In the genomic region with DNA sequence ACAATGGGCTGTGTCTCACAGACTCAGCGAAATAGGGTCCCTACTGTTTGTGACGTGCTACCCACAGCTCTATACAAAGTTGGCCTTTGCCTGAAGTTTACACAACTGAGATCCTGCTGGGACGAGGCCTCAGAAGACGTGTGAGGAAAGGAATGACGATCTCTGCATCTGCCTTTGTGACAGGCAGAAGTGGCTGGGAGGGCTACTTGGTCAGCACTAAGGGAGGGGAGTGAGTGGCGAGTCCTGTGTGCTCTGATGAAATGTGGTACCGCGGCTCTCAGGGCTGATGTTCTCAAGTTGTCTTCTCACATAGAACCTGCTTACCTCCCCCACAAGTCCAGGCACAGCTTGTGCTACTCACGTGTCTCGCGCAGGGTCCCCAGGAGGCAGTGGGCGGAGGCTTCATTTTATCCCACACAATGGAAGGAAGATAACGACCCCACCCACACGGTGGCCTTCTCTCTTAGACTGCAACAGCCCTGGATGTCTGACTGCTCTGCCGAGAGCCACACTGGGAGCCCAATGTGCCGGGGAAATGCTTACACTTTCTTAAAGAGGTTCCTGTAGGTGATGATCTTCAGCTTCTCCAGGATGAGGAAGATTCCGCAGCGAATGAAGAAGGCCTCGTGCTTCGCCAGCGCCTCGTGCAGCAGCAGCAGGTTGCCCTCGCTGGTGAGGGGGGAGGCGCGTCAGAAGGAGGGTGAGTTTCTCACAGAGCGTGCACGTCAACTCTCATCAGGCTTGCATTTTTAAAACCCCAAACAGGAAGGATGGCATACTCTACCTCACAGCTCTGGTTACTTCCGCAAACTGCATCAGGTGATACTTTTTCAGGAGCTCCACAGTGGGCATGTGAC, we compare ENCODE assay signal across 13 cellular contexts. TPM values are rescaled to one million over a fixed set of nuclear protein-coding genes. Genes with fewer than 3 reads are reported as not detected.
DNase-seq lines count a peak whose midpoint lies in the region; ATAC-seq and TF ChIP-seq lines count a peak whose summit lies in the region.
"Had no signal": no experiment of that assay in that cellular context is flagged by ENCODE, and none has a peak within 500 bp of the region (broad histone marks: within the 10 kb centered on the region; RNA-seq: fewer than 3 reads in every experiment).

No MANE protein-coding gene starts in this region.

- peaks cover 75 to 83% (median 81%) of the 10 kb centered on the region in 3 donors for H3K4me1 Mint-ChIP-seq in CD8-positive, alpha-beta memory T cell
- peaks cover 41% of the 10 kb centered on the region for H3K4me1 Mint-ChIP-seq in chondrocyte (ENCODE audit: low read depth)

- peak overlapping the region; percentile 91 for H2BK20ac ChIP-seq in IMR-90 (ENCODE audit: low read depth, low read length)

- peak in 1 of 5 donors; percentile 52 for DNase-seq in CD8-positive, alpha-beta memory T cell
- peak; percentile 82 for DNase-seq in IMR-90
- DNase-seq in chondrocyte (ENCODE audit: low spot score): no peak
- DNase-seq in lower lobe of right lung: no peak
- DNase-seq in 8988T: no peak
- no peak for DNase-seq in caudate nucleus (lab: John Stamatoyannopoulos, UW)
- DNase-seq: activated CD8-positive, alpha-beta memory T cell treated with anti-CD3 and anti-CD28 coated beads, Interleukin-2, amount 50 U/mL, for 4 hours; NCI-H2029; ovary; stimulated activated naive B cell treated with anti-CD40 and anti-IgM and Interleukin-4, amounts not matched to agents 10 μg/mL and 1 μg/mL and 100 μg/mL, for 72 hours had no signal

- no peak overlapping the region for H3K27ac ChIP-seq in CD8-positive, alpha-beta memory T cell (ENCODE audit: low read depth, low read length)
- H3K27ac ChIP-seq in IMR-90 (ENCODE audit: insufficient read depth, low read length) (peak overlapping the region; percentile 78), lower lobe of right lung (peak overlapping the region; percentile 0), caudate nucleus (ENCODE audit: low read depth, low read length) (no peak overlapping the region)
- H3K27ac ChIP-seq: KMS-11, ovary had no signal

- peak overlapping the region; percentile 19 for H4K5ac ChIP-seq in IMR-90 (ENCODE audit: low read depth, low read length)

- H3K9me3 Mint-ChIP-seq in CD8-positive, alpha-beta memory T cell: peaks cover 3 to 8% (median 5%) of the 10 kb centered on the region in 5 donors
- no peaks in the 10 kb centered on the region for H3K9me3 Mint-ChIP-seq in chondrocyte (ENCODE audit: low read depth)
- H3K9me3 Mint-ChIP-seq: stimulated activated naive B cell treated with anti-CD40 and anti-IgM and Interleukin-4, amounts not matched to agents 10 μg/mL and 1 μg/mL and 100 μg/mL, for 72 hours had no signal

- H3K23ac ChIP-seq in IMR-90 (ENCODE audit: low read depth, low read length): peak overlapping the region; percentile 55

- no peaks in the 10 kb centered on the region for H3K27me3 Mint-ChIP-seq in CD8-positive, alpha-beta memory T cell
- no peaks in the 10 kb centered on the region for H3K27me3 Mint-ChIP-seq in chondrocyte (ENCODE audit: low read depth)
- H3K27me3 Mint-ChIP-seq: stimulated activated naive B cell treated with anti-CD40 and anti-IgM and Interleukin-4, amounts not matched to agents 10 μg/mL and 1 μg/mL and 100 μg/mL, for 72 hours had no signal

- dilution Hi-C loops in IMR-90 (cut with HindIII; ENCODE audit: low sequenced_read_pairs, unreplicated experiment): no loop called here

- TF ChIP-seq CTCF in IMR-90 (conservative IDR thresholded peaks at IDR 0.05; ENCODE audit: low read depth, low read length) (no peak), chondrocyte (IDR thresholded peaks at IDR 0.05) (no peak), lower lobe of right lung (IDR thresholded peaks at IDR 0.05) (no peak)

- H3K9me1 ChIP-seq in IMR-90 (ENCODE audit: insufficient read depth, low read length): peaks cover 10% of the 10 kb centered on the region

- H2AK5ac ChIP-seq in IMR-90 (ENCODE audit: low read depth, low read length): peak overlapping the region; percentile 100

- no TSS peak for BruUV-seq in IMR-90 (replicated peaks; lab: Mats Ljungman, UMichigan)

- H3K36me3 Mint-ChIP-seq in CD8-positive, alpha-beta memory T cell: peaks cover 26 to 75% (median 32%) of the 10 kb centered on the region in 3 donors
- H3K36me3 Mint-ChIP-seq in chondrocyte (ENCODE audit: low read depth): peaks cover 24% of the 10 kb centered on the region

- peaks cover 44% of the 10 kb centered on the region for H3K36me3 ChIP-seq in CD8-positive, alpha-beta memory T cell (ENCODE audit: insufficient read depth, low read length)
- H3K36me3 ChIP-seq in IMR-90 (ENCODE audit: control insufficient read depth, insufficient read depth, low read length): peaks cover 51% of the 10 kb centered on the region
- peaks cover 97% of the 10 kb centered on the region for H3K36me3 ChIP-seq in lower lobe of right lung
- H3K36me3 ChIP-seq: ovary had no signal

- intact Hi-C loops in IMR-90 (cut with micrococcal nuclease): loop anchor here (2.0 kb wide), 2 partner anchors 29 to 37 kb away; partner anchors contain the start of genes CUL4A and PCID2
- intact Hi-C loops in lower lobe of right lung (cut with DNase I): no loop called here

- peak overlapping the region; percentile 100 for H2BK5ac ChIP-seq in IMR-90 (ENCODE audit: low read depth, low read length, poor library complexity, severe bottlenecking)

- H3K56ac ChIP-seq in IMR-90 (ENCODE audit: extremely low read depth, insufficient read depth, low read length): peak overlapping the region; percentile 86

- in situ Hi-C loops in IMR-90 (cut with MboI; ENCODE audit: low sequenced_read_pairs): no loop called here

- peak overlapping the region; percentile 94 to 97 for H4K8ac ChIP-seq in IMR-90 (ENCODE audit: low read depth in 2 of 2, low read length in 2 of 2)

- no peaks in the 10 kb centered on the region for H3K27me3 ChIP-seq in CD8-positive, alpha-beta memory T cell (ENCODE audit: insufficient read depth, low read length, poor library complexity, severe bottlenecking)
- no peaks in the 10 kb centered on the region for H3K27me3 ChIP-seq in IMR-90 (ENCODE audit: control insufficient read depth, insufficient read depth, low read length)
- H3K27me3 ChIP-seq in lower lobe of right lung (ENCODE audit: low read depth): no peaks in the 10 kb centered on the region
- H3K27me3 ChIP-seq: ovary had no signal

- CTCF ChIA-PET in CD8-positive, alpha-beta memory T cell (lab: Charles Lee): interaction anchor here (1.0 to 1.9 kb wide), 2 partner anchors 11 to 30 kb away, joined by 4 to 5 read pairs; partner anchors contain the start of gene CUL4A
- CTCF ChIA-PET in IMR-90 (lab: Yijun Ruan, JAX): interaction anchor here (0.6 to 0.8 kb wide), 5 partner anchors 8 to 318 kb away, joined by 3 to 7 read pairs (median 3); no protein-coding TSS in a partner anchor

- H3K9ac ChIP-seq in IMR-90 (ENCODE audit: low read depth, low read length): peak overlapping the region; percentile 38
- H3K9ac ChIP-seq: KMS-11 had no signal

- peaks cover 17 to 60% of the 10 kb centered on the region in 2 experiments; a peak in 3 of 4 replicates for H3K79me1 ChIP-seq in IMR-90 (ENCODE audit: low read depth in 1 of 2, low read length in 2 of 2)

- peak overlapping the region in 6 of 7 donors; percentile 12 to 79 (median 58) for H3K4me3 Mint-ChIP-seq in CD8-positive, alpha-beta memory T cell
- no peak overlapping the region for H3K4me3 Mint-ChIP-seq in chondrocyte (ENCODE audit: unreplicated experiment)
- H3K4me3 Mint-ChIP-seq: stimulated activated naive B cell treated with anti-CD40 and anti-IgM and Interleukin-4, amounts not matched to agents 10 μg/mL and 1 μg/mL and 100 μg/mL, for 72 hours had no signal

- POLR2A ChIA-PET in CD8-positive, alpha-beta memory T cell (lab: Charles Lee): no interaction called here
- POLR2A ChIA-PET in IMR-90 (lab: Charles Lee; ENCODE audit: unreplicated experiment): interaction anchor here (1.2 kb wide), 1 partner anchor 28 kb away, joined by 3 read pairs; no protein-coding TSS in a partner anchor

- H4K20me1 ChIP-seq in IMR-90 (ENCODE audit: insufficient read depth, low read length): no peaks in the 10 kb centered on the region

- no peak for TF ChIP-seq POLR2A in IMR-90 (IDR thresholded peaks at IDR 0.05; ENCODE audit: low read depth, low read length)

- peak overlapping the region; percentile 38 for H3K18ac ChIP-seq in IMR-90 (ENCODE audit: low read depth, low read length)

- peak overlapping the region; percentile 97 for H3K14ac ChIP-seq in IMR-90 (replicated peaks; ENCODE audit: low read depth, low read length)

- H3K4ac ChIP-seq in IMR-90 (ENCODE audit: low read depth, low read length): peak overlapping the region; percentile 99

- H3K9me3 ChIP-seq in CD8-positive, alpha-beta memory T cell (ENCODE audit: low read length): no peaks in the 10 kb centered on the region
- H3K9me3 ChIP-seq in IMR-90 (ENCODE audit: control insufficient read depth, insufficient read depth, low read length) (no peaks in the 10 kb centered on the region), lower lobe of right lung (no peaks in the 10 kb centered on the region)
- H3K9me3 ChIP-seq: ovary had no signal

- no peak overlapping the region for H3K4me3 ChIP-seq in CD8-positive, alpha-beta memory T cell (ENCODE audit: low read length)
- H3K4me3 ChIP-seq in IMR-90 (ENCODE audit: insufficient read depth, low read depth, low read length) (no peak overlapping the region), lower lobe of right lung (no peak overlapping the region)
- H3K4me3 ChIP-seq: ovary had no signal

- peak overlapping the region; percentile 99 for H2BK120ac ChIP-seq in IMR-90 (ENCODE audit: low read depth, low read length)

- H2BK15ac ChIP-seq in IMR-90 (ENCODE audit: low read depth, low read length): peak overlapping the region; percentile 89

- H3K4me1 ChIP-seq in CD8-positive, alpha-beta memory T cell (ENCODE audit: insufficient read depth, low read length): peaks cover 68% of the 10 kb centered on the region
- H3K4me1 ChIP-seq in IMR-90 (ENCODE audit: control insufficient read depth, insufficient read depth, low read length): peaks cover 18% of the 10 kb centered on the region
- H3K4me1 ChIP-seq in lower lobe of right lung: no peaks in the 10 kb centered on the region

- TF ChIP-seq RAD21 in IMR-90 (IDR thresholded peaks at IDR 0.05; ENCODE audit: low read length): no peak

- peak overlapping the region; percentile 68 for H2AFZ ChIP-seq in IMR-90 (replicated peaks; ENCODE audit: low read length, poor library complexity)

- peak overlapping the region; percentile 86 for H2AK9ac ChIP-seq in IMR-90 (replicated peaks; ENCODE audit: low read depth, low read length, poor library complexity)

- no peak overlapping the region for H3K4me2 ChIP-seq in IMR-90 (ENCODE audit: low read depth, low read length)
- H3K4me2 ChIP-seq: KMS-11 had no signal

- 44% methylated on average over 3 of the region's 28 CpGs; no CpG with 5 or more reads in 1 of the 2 experiments for WGBS in IMR-90 (ENCODE audit: extremely low coverage in 2 of 2, insufficient read length in 1 of 2), 2 experiments

- ATAC-seq in IMR-90 (ENCODE audit: low read depth) (peak; percentile 17), lower lobe of right lung (peak in 1 of 2 donors; percentile 24), GM21360 (IDR thresholded peaks at IDR 0.05; ENCODE audit: unreplicated experiment) (no peak), HG03565 (IDR thresholded peaks at IDR 0.05; ENCODE audit: unreplicated experiment) (no peak)
- ATAC-seq: stimulated activated naive B cell treated with anti-CD40 and anti-IgM and Interleukin-4, amounts not matched to agents 10 μg/mL and 1 μg/mL and 100 μg/mL, for 72 hours had no signal

- H3K27ac Mint-ChIP-seq in CD8-positive, alpha-beta memory T cell: peak overlapping the region; percentile 37 to 99 (median 96)
- H3K27ac Mint-ChIP-seq in chondrocyte (ENCODE audit: unreplicated experiment): peak overlapping the region; percentile 79
- H3K27ac Mint-ChIP-seq: stimulated activated naive B cell treated with anti-CD40 and anti-IgM and Interleukin-4, amounts not matched to agents 10 μg/mL and 1 μg/mL and 100 μg/mL, for 72 hours had no signal

- peak overlapping the region; percentile 98 for H4K91ac ChIP-seq in IMR-90 (ENCODE audit: insufficient read depth, low read depth, low read length)

RNA-seq across cellular contexts. Expression of gene PROZ, which starts 21.2 kb away (rescaled TPM):
- not detected for total RNA-seq in CD8-positive, alpha-beta memory T cell
- not detected for polyA plus RNA-seq in CD8-positive, alpha-beta memory T cell
- total RNA-seq in IMR-90 (2012; rRNA removed): not detected in 2 replicates
- polyA plus RNA-seq in IMR-90 (2012; rRNA removed): not detected in 2 replicates
- not detected in 2 replicates for polyA plus RNA-seq in IMR-90 (2012; cell fraction: cytosol; rRNA removed)
- not detected in 2 replicates for polyA plus RNA-seq in IMR-90 (2012; cell fraction: nucleus; rRNA removed; ENCODE audit: low replicate concordance)
- not detected in 3 replicates for total RNA-seq in chondrocyte
- total RNA-seq in lower lobe of right lung: not detected
- total RNA-seq: ovary had no signal
- polyA plus RNA-seq: ovary had no signal

RNA-seq across cellular contexts. Expression of gene PCID2, which starts 28.9 kb away (rescaled TPM):
- total RNA-seq in CD8-positive, alpha-beta memory T cell: 10 to 100 TPM; 60.1 to 62.3 TPM
- 90.4 TPM for polyA plus RNA-seq in CD8-positive, alpha-beta memory T cell
- total RNA-seq in IMR-90 (2012; rRNA removed) (72.8 and 90.9 TPM in 2 replicates), chondrocyte (32.9 to 42.8 TPM (median 33.7 TPM) in 3 replicates), lower lobe of right lung (35.1 TPM)
- polyA plus RNA-seq in IMR-90 (2012; rRNA removed): 71.7 and 83.5 TPM in 2 replicates
- polyA plus RNA-seq in IMR-90 (2012; cell fraction: cytosol; rRNA removed): 25.2 and 46.9 TPM in 2 replicates
- 56.5 and 157 TPM in 2 replicates for polyA plus RNA-seq in IMR-90 (2012; cell fraction: nucleus; rRNA removed; ENCODE audit: low replicate concordance)

RNA-seq across cellular contexts. Expression of gene CUL4A, which starts 29.8 kb away (rescaled TPM):
- 10 to 100 TPM; 82.5 to 87.3 TPM for total RNA-seq in CD8-positive, alpha-beta memory T cell
- polyA plus RNA-seq in CD8-positive, alpha-beta memory T cell: 67.4 TPM
- 128 and 146 TPM in 2 replicates for total RNA-seq in IMR-90 (2012; rRNA removed)
- 68.7 and 86.0 TPM in 2 replicates for polyA plus RNA-seq in IMR-90 (2012; rRNA removed)
- 35.5 and 36.9 TPM in 2 replicates for polyA plus RNA-seq in IMR-90 (2012; cell fraction: cytosol; rRNA removed)
- polyA plus RNA-seq in IMR-90 (2012; cell fraction: nucleus; rRNA removed; ENCODE audit: low replicate concordance): 77.4 and 122 TPM in 2 replicates
- 63.7 to 64.6 TPM (median 64.1 TPM) in 3 replicates for total RNA-seq in chondrocyte
- total RNA-seq in lower lobe of right lung: 60.1 TPM

RNA-seq across cellular contexts. Expression of gene F10, which starts 57.0 kb away (rescaled TPM):
- not detected for total RNA-seq in CD8-positive, alpha-beta memory T cell
- not detected for polyA plus RNA-seq in CD8-positive, alpha-beta memory T cell
- 7.2 and 9.1 TPM in 2 replicates for total RNA-seq in IMR-90 (2012; rRNA removed)
- 19.5 and 19.7 TPM in 2 replicates for polyA plus RNA-seq in IMR-90 (2012; rRNA removed)
- polyA plus RNA-seq in IMR-90 (2012; cell fraction: cytosol; rRNA removed): 12.2 and 29.3 TPM in 2 replicates
- 9.8 and 11.4 TPM in 2 replicates for polyA plus RNA-seq in IMR-90 (2012; cell fraction: nucleus; rRNA removed; ENCODE audit: low replicate concordance)
- total RNA-seq in chondrocyte: 1.9 to 2.0 TPM in 2 of 3 replicates, not detected in the other
- 8.9 TPM for total RNA-seq in lower lobe of right lung

Comparison
In these comparisons a context has a peak if more than half of its experiments do, and no peak if none do; other contexts are left out.
1. H3K27ac ChIP-seq: peak in IMR-90 (single experiment) and lower lobe of right lung (single experiment); none in CD8-positive, alpha-beta memory T cell (single experiment) and caudate nucleus (single experiment).